ENCODE assay signal across 9 cellular contexts in the genomic region with DNA sequence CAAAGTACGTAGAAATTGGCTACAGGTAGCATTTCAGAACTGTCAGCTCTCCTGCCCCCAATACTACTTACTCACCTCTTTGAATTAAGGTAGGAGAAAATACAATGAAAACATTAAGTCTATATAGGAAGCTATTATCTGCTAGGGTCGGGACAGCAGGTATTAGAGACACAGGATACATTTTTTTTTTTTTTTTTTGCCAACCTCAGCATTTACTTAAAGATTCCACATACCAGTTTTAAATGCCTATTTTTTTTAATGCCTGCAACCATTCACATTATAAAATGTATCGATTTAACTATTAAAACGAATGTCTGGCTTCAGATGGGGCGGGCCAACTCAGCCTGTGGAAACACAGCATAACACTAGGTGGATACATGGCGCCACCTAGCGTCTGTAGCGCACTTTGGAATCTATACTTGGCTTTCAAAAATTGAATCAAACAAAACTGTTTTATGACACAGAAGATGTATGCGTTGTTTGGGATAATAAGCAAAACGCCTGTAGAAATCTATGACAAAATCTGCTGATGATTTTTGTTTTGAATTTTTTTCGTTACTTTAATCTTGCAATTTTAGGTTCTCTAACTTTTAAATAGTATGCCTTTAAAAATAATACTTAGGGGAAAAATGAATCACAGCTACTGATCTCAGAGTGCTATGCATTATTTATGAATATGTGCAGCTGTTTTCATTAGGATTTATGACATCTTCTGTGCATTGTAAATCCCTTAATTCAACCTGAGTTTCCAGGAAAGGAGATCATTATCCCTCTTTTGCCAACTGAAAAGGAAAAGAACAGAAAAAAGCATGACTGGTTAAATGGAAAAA.
DNase-seq lines count a peak whose midpoint lies in the region; ATAC-seq and TF ChIP-seq lines count a peak whose summit lies in the region.
"Had no signal": no experiment of that assay in that cellular context is flagged by ENCODE, and none has a peak within 500 bp of the region (broad histone marks: within the 10 kb centered on the region; RNA-seq: fewer than 3 reads in every experiment).

No MANE protein-coding gene starts in this region.

- no peaks in the 10 kb centered on the region for H3K4me1 Mint-ChIP-seq in activated naive CD4-positive, alpha-beta T cell treated with anti-CD3 and anti-CD28 coated beads for 36 hours (ENCODE audit: low read depth)

- H3K27me3 ChIP-seq in HAP-1 (ENCODE audit: low read depth): no peaks in the 10 kb centered on the region

- peak; percentile 63 to 82 for DNase-seq in HAP-1 (ENCODE audit: low spot score in 2 of 2)
- DNase-seq in M059J (ENCODE audit: low read depth): peak; percentile 65
- peak; percentile 75 for DNase-seq in SK-N-MC (ENCODE audit: low read depth, low spot score)
- DNase-seq in activated naive CD4-positive, alpha-beta T cell treated with anti-CD3 and anti-CD28 coated beads for 36 hours: peak; percentile 90
- DNase-seq in Right ventricle myocardium inferior (ENCODE audit: missing footprints): peak; percentile 76
- DNase-seq in pulmonary artery endothelial cell (ENCODE audit: low read depth, low spot score): peak; percentile 7
- DNase-seq in amniotic stem cell (lab: John Stamatoyannopoulos, UW): no peak

- peak; percentile 59 for TF ChIP-seq CTCF in GM12801 (IDR thresholded peaks at IDR 0.05; ENCODE audit: extremely low read depth, insufficient read length)

- peak overlapping the region; percentile 71 for H3K27ac ChIP-seq in SK-N-MC
- H3K27ac ChIP-seq: skin epidermis had no signal

- H3K36me3 ChIP-seq in HAP-1 (replicated peaks) (no peaks in the 10 kb centered on the region), SK-N-MC (ENCODE audit: insufficient read depth, low read length) (no peaks in the 10 kb centered on the region)

- peaks cover 15% of the 10 kb centered on the region for H3K27me3 Mint-ChIP-seq in activated naive CD4-positive, alpha-beta T cell treated with anti-CD3 and anti-CD28 coated beads for 36 hours (ENCODE audit: low read depth)

- ATAC-seq in Right ventricle myocardium inferior: no peak

- H3K27ac Mint-ChIP-seq in activated naive CD4-positive, alpha-beta T cell treated with anti-CD3 and anti-CD28 coated beads for 36 hours: no peak overlapping the region

- H3K4me3 ChIP-seq in HAP-1 (no peak overlapping the region), SK-N-MC (peak overlapping the region; percentile 59)
- H3K4me3 ChIP-seq: skin epidermis had no signal

- H3K9me3 Mint-ChIP-seq in activated naive CD4-positive, alpha-beta T cell treated with anti-CD3 and anti-CD28 coated beads for 36 hours: no peaks in the 10 kb centered on the region

- no peaks in the 10 kb centered on the region for H3K9me3 ChIP-seq in HAP-1
- H3K9me3 ChIP-seq in SK-N-MC (ENCODE audit: low read depth, low read length): no peaks in the 10 kb centered on the region

- no peak overlapping the region for H3K4me3 Mint-ChIP-seq in activated naive CD4-positive, alpha-beta T cell treated with anti-CD3 and anti-CD28 coated beads for 36 hours

- H3K9ac ChIP-seq in SK-N-MC (ENCODE audit: insufficient read length): peak overlapping the region; percentile 39

- in situ Hi-C loops in HAP-1 (cut with MboI; ENCODE audit: low sequenced_read_pairs): loop anchor here (10.0 to 25.0 kb wide), 3 partner anchors 548 to 1324 kb away; a partner anchor contains a TSS

- CTCF ChIA-PET in activated naive CD4-positive, alpha-beta T cell treated with anti-CD3 and anti-CD28 coated beads for 36 hours (lab: Charles Lee): interaction anchor here (0.6 to 4.9 kb wide), 16 partner anchors 11 to 1352 kb away, joined by 3 to 35 read pairs (median 4); no protein-coding TSS in a partner anchor

- intact Hi-C loops in activated naive CD4-positive, alpha-beta T cell treated with anti-CD3 and anti-CD28 coated beads for 36 hours (cut with micrococcal nuclease): loop anchor here (1.0 to 10.0 kb wide), 7 partner anchors 377 to 1303 kb away; no protein-coding TSS in a partner anchor
- intact Hi-C loops in Right ventricle myocardium inferior (cut with DNase I): no loop called here

- no peaks in the 10 kb centered on the region for H3K4me1 ChIP-seq in HAP-1

- no peaks in the 10 kb centered on the region for H3K36me3 Mint-ChIP-seq in activated naive CD4-positive, alpha-beta T cell treated with anti-CD3 and anti-CD28 coated beads for 36 hours (ENCODE audit: low read depth)
